Comparison of ENCODE assay signal across 8 cellular contexts in the genomic region with DNA sequence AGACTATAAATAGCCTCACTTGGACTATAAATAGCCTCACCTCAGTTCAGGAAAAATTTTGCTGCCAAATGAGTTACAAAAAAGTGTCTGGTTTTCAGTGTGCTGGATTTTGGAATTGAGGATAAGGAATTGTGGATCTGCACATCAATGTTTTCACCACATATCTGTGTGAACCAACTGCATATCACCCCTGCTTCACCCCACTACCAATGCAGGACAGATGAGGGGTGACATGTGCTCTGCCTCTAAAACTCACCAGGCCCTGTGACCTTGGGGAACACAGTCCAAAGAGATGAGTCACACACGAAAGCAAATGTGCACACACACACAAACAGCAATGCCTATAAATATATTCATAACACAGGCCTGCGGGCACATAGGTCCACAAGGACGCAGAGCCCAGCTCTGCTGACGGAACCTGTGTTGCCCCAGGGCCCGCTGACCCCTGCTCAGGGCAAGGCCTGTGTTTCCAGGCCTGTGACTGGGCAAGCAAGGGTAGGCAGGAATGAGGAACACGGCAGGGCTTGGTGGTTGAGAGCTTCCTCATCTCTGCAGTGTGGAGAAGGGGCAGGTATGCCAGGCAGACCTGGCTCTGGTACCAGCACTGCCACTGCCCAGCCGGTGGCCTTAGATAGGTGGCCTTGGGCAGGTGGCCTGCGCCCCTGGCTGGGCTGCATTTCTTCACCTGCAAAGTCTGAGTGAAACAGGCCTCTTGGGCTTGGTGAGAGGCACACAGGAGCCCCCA.
DNase-seq lines count a peak whose midpoint lies in the region; ATAC-seq, FAIRE-seq and TF ChIP-seq lines count a peak whose summit lies in the region.

No MANE protein-coding gene starts in this region.

- no peaks in the 10 kb centered on the region for H3K9me2 ChIP-seq in MM.1S (replicated peaks; ENCODE audit: insufficient read depth, low read length)

- ATAC-seq in HG03175 (IDR thresholded peaks at IDR 0.05; ENCODE audit: unreplicated experiment), result no peak

- H3K9me3 ChIP-seq in MM.1S (replicated peaks; ENCODE audit: insufficient read depth, low read length) (no peaks in the 10 kb centered on the region), muscle layer of colon (ENCODE audit: low read length) (no peaks in the 10 kb centered on the region)

- no peak overlapping the region for H3K27ac Mint-ChIP-seq in Calu3 (ENCODE audit: unreplicated experiment)

- no peak for FAIRE-seq in GM19239 (lab: Jason Lieb, UNC)

- H3K27me3 Mint-ChIP-seq in Calu3 (ENCODE audit: unreplicated experiment), result no peaks in the 10 kb centered on the region

- H3K9ac ChIP-seq in MM.1S (ENCODE audit: low read length) (peak overlapping the region; percentile 59), muscle layer of colon (ENCODE audit: low read length) (peak overlapping the region; percentile 31)

- peak overlapping the region; percentile 39 for H3K4me2 ChIP-seq in MM.1S (ENCODE audit: low read depth, low read length)

- H3K4me1 ChIP-seq in MM.1S (ENCODE audit: low read length) (peaks cover 24% of the 10 kb centered on the region), muscle layer of colon (ENCODE audit: insufficient read depth, low read length) (peaks cover 71% of the 10 kb centered on the region)

- no peaks in the 10 kb centered on the region for H3F3A ChIP-seq in MM.1S (ENCODE audit: insufficient read depth, low read length)

- BruUV-seq in Calu3 (replicated peaks; lab: Mats Ljungman, UMichigan), result no TSS peak

- peaks cover 17% of the 10 kb centered on the region for H3K4me1 Mint-ChIP-seq in Calu3 (ENCODE audit: low read depth, unreplicated experiment)

- TF ChIP-seq CTCF in Calu3 (IDR thresholded peaks at IDR 0.05; ENCODE audit: unreplicated experiment), result no peak
- no peak for TF ChIP-seq CTCF in MM.1S (IDR thresholded peaks at IDR 0.05; ENCODE audit: low read length)
- no peak for TF ChIP-seq CTCF in cardiac fibroblast (IDR thresholded peaks at IDR 0.05; ENCODE audit: low read depth, low read length)

- peak overlapping the region; percentile 7 for H3K4me3 Mint-ChIP-seq in Calu3 (ENCODE audit: low read depth, unreplicated experiment)

- H3K27ac ChIP-seq in MM.1S (ENCODE audit: low read length) (peak overlapping the region; percentile 92), muscle layer of colon (ENCODE audit: low read depth, low read length) (peak overlapping the region; percentile 84)

- CTCF ChIA-PET in Calu3 (lab: Charles Lee), result no interaction called here

- H3K36me3 ChIP-seq in MM.1S (replicated peaks; ENCODE audit: insufficient read depth, low read length), result no peaks in the 10 kb centered on the region
- no peaks in the 10 kb centered on the region for H3K36me3 ChIP-seq in muscle layer of colon (ENCODE audit: insufficient read depth, low read length)

- intact Hi-C loops in Calu3 (cut with micrococcal nuclease; ENCODE audit: unreplicated experiment), result no loop called here

- H3K79me2 ChIP-seq in MM.1S (ENCODE audit: low read length), result no peaks in the 10 kb centered on the region

- DNase-seq in Calu3, result peak; percentile 41
- DNase-seq in MM.1S, result peak; percentile 59
- peak; percentile 63 to 75 for DNase-seq in cardiac fibroblast (ENCODE audit: low read depth in 2 of 2)
- no peak for DNase-seq in GM19239 (ENCODE audit: insufficient read length, low spot score)
- DNase-seq in activated naive CD4-positive, alpha-beta T cell treated with anti-CD3 and anti-CD28 coated beads, Interleukin-2, amount 50 U/mL, for 16 hours, result no peak
- DNase-seq in anterior cingulate cortex (lab: John Stamatoyannopoulos, UW), result no peak

- H2AFZ ChIP-seq in MM.1S (ENCODE audit: low read length), result peak overlapping the region; percentile 88

- H3K4me3 ChIP-seq in MM.1S (ENCODE audit: low read length) (no peak overlapping the region), cardiac fibroblast (replicated peaks in 1 of 2; ENCODE audit: low read depth in 2 of 2, low read length in 2 of 2) (no peak overlapping the region), muscle layer of colon (ENCODE audit: low read depth in 1 of 2, low read length in 2 of 2) (peak overlapping the region in 1 of 2 donors; percentile 11)

- H3K36me3 Mint-ChIP-seq in Calu3 (ENCODE audit: insufficient read depth, unreplicated experiment), result no peaks in the 10 kb centered on the region

- no peaks in the 10 kb centered on the region for H3K9me3 Mint-ChIP-seq in Calu3 (ENCODE audit: low read depth, unreplicated experiment)

- H3K27me3 ChIP-seq in MM.1S (replicated peaks; ENCODE audit: insufficient read depth, low read length), result no peaks in the 10 kb centered on the region
- no peaks in the 10 kb centered on the region for H3K27me3 ChIP-seq in muscle layer of colon (ENCODE audit: control insufficient read depth in 1 of 2, insufficient read depth in 2 of 2, low read length in 2 of 2)

- H4K20me1 ChIP-seq in MM.1S (ENCODE audit: insufficient read depth, low read length), result no peaks in the 10 kb centered on the region

Comparison
In these comparisons a context has a peak if more than half of its experiments do, and no peak if none do; other contexts are left out.
1. DNase-seq: peak in Calu3 (single experiment), MM.1S (single experiment) and cardiac fibroblast (2 of 2); none in GM19239 (single experiment), activated naive CD4-positive, alpha-beta T cell treated with anti-CD3 and anti-CD28 coated beads, Interleukin-2, amount 50 U/mL, for 16 hours (single experiment) and anterior cingulate cortex (0 of 58).